8 cellular contexts compared by ENCODE assay signal in the genomic region with DNA sequence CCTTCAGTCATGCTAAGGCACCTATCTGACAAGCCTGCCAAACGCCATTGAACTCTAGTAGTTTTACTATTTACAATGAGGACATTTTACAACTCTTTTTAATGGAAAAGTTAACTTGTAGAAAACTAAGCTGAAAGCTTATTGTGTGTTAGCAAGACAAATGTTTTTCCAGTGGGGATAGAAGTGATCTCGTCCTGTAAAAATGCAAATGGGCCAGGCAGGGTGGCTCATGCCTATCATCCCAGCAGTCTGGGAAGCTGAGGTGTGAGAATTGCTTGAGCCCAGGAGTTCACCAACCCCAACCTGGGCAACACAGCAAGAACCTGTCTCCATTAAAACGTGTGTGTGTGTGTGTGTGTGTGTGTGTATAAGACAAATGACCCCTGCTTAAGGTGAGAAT. TPM values are rescaled to one million over a fixed set of nuclear protein-coding genes. Genes with fewer than 3 reads are reported as not detected.
DNase-seq lines count a peak whose midpoint lies in the region; ATAC-seq, FAIRE-seq and TF ChIP-seq lines count a peak whose summit lies in the region.

No MANE protein-coding gene starts in this region.

- H3K9me3 Mint-ChIP-seq in astrocyte (ENCODE audit: unreplicated experiment) = peaks cover 2% of the 10 kb centered on the region
- H3K9me3 Mint-ChIP-seq in naive thymus-derived CD8-positive, alpha-beta T cell = no peaks in the 10 kb centered on the region

- H3K27me3 Mint-ChIP-seq in astrocyte (ENCODE audit: low read depth, unreplicated experiment) = peaks cover 2% of the 10 kb centered on the region
- H3K27me3 Mint-ChIP-seq in naive thymus-derived CD8-positive, alpha-beta T cell = no peaks in the 10 kb centered on the region

- H3K4me1 ChIP-seq in BLaER1 = peaks cover 49% of the 10 kb centered on the region
- H3K4me1 ChIP-seq in astrocyte (ENCODE audit: insufficient read depth, low read length) = peaks cover 42% of the 10 kb centered on the region

- H3K27ac ChIP-seq in BLaER1 (no peak overlapping the region), astrocyte (ENCODE audit: low read depth, low read length) (no peak overlapping the region)

- H3K9me3 ChIP-seq in BLaER1 (no peaks in the 10 kb centered on the region), astrocyte (ENCODE audit: insufficient read depth, low read depth, low read length) (no peaks in the 10 kb centered on the region)

- H3K4me1 Mint-ChIP-seq in astrocyte (ENCODE audit: low read depth, unreplicated experiment) = peaks cover 34% of the 10 kb centered on the region
- peaks cover 29 to 47% (median 44%) of the 10 kb centered on the region in 4 donors for H3K4me1 Mint-ChIP-seq in naive thymus-derived CD8-positive, alpha-beta T cell

- peaks cover 35% of the 10 kb centered on the region for H3K79me2 ChIP-seq in astrocyte (ENCODE audit: insufficient read depth, low read length)

- intact Hi-C loops in sciatic nerve (cut with DNase I) = loop anchor here (10.0 kb wide), 1 partner anchor 149 kb away; no protein-coding TSS in a partner anchor

- H3K36me3 ChIP-seq in BLaER1 (no peaks in the 10 kb centered on the region), astrocyte (ENCODE audit: insufficient read depth, low read length) (no peaks in the 10 kb centered on the region)

- H3K9ac ChIP-seq in BLaER1 (no peak overlapping the region), astrocyte (ENCODE audit: low read length) (peak overlapping the region; percentile 87)

- H3K27ac Mint-ChIP-seq in astrocyte (ENCODE audit: unreplicated experiment) = peak overlapping the region; percentile 73
- H3K27ac Mint-ChIP-seq in naive thymus-derived CD8-positive, alpha-beta T cell = peak overlapping the region; percentile 41 to 96 (median 90)

- peak overlapping the region; percentile 51 for H2AFZ ChIP-seq in astrocyte (ENCODE audit: low read depth, low read length)

- POLR2A ChIA-PET in naive thymus-derived CD8-positive, alpha-beta T cell (lab: Charles Lee) = interaction anchor here (0.6 to 3.2 kb wide), 11 partner anchors 9 to 533 kb away, joined by 3 to 28 read pairs (median 4); a partner anchor contains a TSS

- H3K36me3 Mint-ChIP-seq in astrocyte (ENCODE audit: low read depth, unreplicated experiment) = no peaks in the 10 kb centered on the region
- no peaks in the 10 kb centered on the region for H3K36me3 Mint-ChIP-seq in naive thymus-derived CD8-positive, alpha-beta T cell

- no peak for FAIRE-seq in astrocyte (lab: Jason Lieb, UNC)

- TF ChIP-seq CTCF in astrocyte (IDR thresholded peaks at IDR 0.05; ENCODE audit: insufficient read depth, low read depth, low read length) = no peak

- DNase-seq in HT1080 (ENCODE audit: low read depth) = peak; percentile 35
- peak; percentile 42 for DNase-seq in astrocyte (ENCODE audit: low read depth)
- DNase-seq in naive thymus-derived CD8-positive, alpha-beta T cell = no peak
- DNase-seq in sciatic nerve (ENCODE audit: low spot score) = no peak
- no peak for DNase-seq in anterior cingulate cortex (lab: John Stamatoyannopoulos, UW)
- DNase-seq in ureter (ENCODE audit: low spot score) = no peak

- H3K4me3 ChIP-seq in BLaER1 = no peak overlapping the region
- H3K4me3 ChIP-seq in astrocyte (ENCODE audit: insufficient read depth, low read depth, low read length) = peak overlapping the region; percentile 12

- peak overlapping the region; percentile 85 for H3K4me3 Mint-ChIP-seq in astrocyte (ENCODE audit: unreplicated experiment)
- H3K4me3 Mint-ChIP-seq in naive thymus-derived CD8-positive, alpha-beta T cell = peak overlapping the region; percentile 86 to 95 (median 92)

- ATAC-seq in naive thymus-derived CD8-positive, alpha-beta T cell = no peak
- ATAC-seq in sciatic nerve = no peak
- ATAC-seq in GM19452 (IDR thresholded peaks at IDR 0.05; ENCODE audit: unreplicated experiment) = no peak

- H3K4me2 ChIP-seq in BLaER1 = peak overlapping the region; percentile 96
- peak overlapping the region; percentile 95 for H3K4me2 ChIP-seq in astrocyte (ENCODE audit: low read length)

- peaks cover 28% of the 10 kb centered on the region for H4K20me1 ChIP-seq in BLaER1
- peaks cover 14% of the 10 kb centered on the region for H4K20me1 ChIP-seq in astrocyte (ENCODE audit: insufficient read depth, low read length)

- H3K27me3 ChIP-seq in BLaER1 = no peaks in the 10 kb centered on the region
- H3K27me3 ChIP-seq in astrocyte (ENCODE audit: insufficient read depth, low read length) = no peaks in the 10 kb centered on the region

RNA-seq across cellular contexts. Expression of a gene that starts 1.2 kb away (rescaled TPM):
- 83.0 and 100 TPM in 2 replicates for total RNA-seq in HT1080 (2014; rRNA removed; shearing (Covaris generic))
- 77.8 and 81.4 TPM in 2 replicates for polyA plus RNA-seq in HT1080 (2015; cell fraction: cytosol; rRNA removed)
- 27.7 and 28.1 TPM in 2 replicates for polyA plus RNA-seq in HT1080 (2015; cell fraction: nucleus; rRNA removed)
- total RNA-seq in astrocyte (111 and 133 TPM in 2 replicates), sciatic nerve (66.2 TPM), ureter (47.1 TPM)
- 10 to 100 TPM; 47.0 to 48.9 TPM for total RNA-seq in naive thymus-derived CD8-positive, alpha-beta T cell
- 10 to 100 TPM; 19.5 to 31.5 (median 20.9) TPM for polyA plus RNA-seq in naive thymus-derived CD8-positive, alpha-beta T cell

Comparison
In these comparisons a context has a peak if more than half of its experiments do, and no peak if none do; other contexts are left out.
1. DNase-seq: peak in HT1080 (single experiment) and astrocyte (single experiment); none in naive thymus-derived CD8-positive, alpha-beta T cell (0 of 10), sciatic nerve (single experiment), anterior cingulate cortex (0 of 58) and ureter (single experiment).